Comparison of ENCODE assay signal across 30 cellular contexts in the genomic region with DNA sequence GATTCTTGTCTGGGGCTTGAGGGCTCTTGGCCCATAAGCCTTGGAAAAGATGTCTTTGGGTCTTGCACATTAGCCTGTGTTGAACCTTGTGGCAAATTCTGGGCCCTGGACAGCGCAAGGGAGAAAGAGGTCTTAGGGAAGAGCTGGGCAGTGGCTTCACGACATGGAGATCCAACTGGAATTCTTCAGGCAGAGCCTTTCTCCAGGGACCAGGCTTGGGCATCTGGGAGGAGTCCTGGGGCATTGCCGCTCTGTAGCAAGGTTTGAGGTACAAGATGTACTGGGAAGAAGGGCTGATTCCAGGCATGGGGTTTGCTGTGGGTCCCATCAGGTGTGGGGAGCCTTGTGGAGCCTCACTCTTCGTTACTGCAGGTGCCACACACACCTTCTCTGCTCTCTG.
"Had no signal": no experiment of that assay in that cellular context is flagged by ENCODE, and none has a peak within 500 bp of the region (broad histone marks: within the 10 kb centered on the region; RNA-seq: fewer than 3 reads in every experiment).

No MANE protein-coding gene starts in this region.

- FAIRE-seq: astrocyte had no signal

- H3K9me3 ChIP-seq: adrenal gland, body of pancreas had no signal

- H3K4me3 ChIP-seq: adrenal gland, ascending aorta, body of pancreas, breast epithelium, cardiac muscle cell had no signal

- H3K27ac ChIP-seq: adrenal gland, ascending aorta, body of pancreas, brain microvascular endothelial cell, breast epithelium, cardiac muscle cell had no signal

- H3K36me3 ChIP-seq: adrenal gland, ascending aorta, brain microvascular endothelial cell, breast epithelium, cardiac muscle cell had no signal

- H3K4me1 ChIP-seq: adrenal gland, ascending aorta, body of pancreas, breast epithelium had no signal

- DNase-seq: activated effector memory CD4-positive, alpha-beta T cell treated with anti-CD3 and anti-CD28 coated beads, Interleukin-2, amount 50 U/mL, for 16 hours; activated effector memory CD4-positive, alpha-beta T cell treated with Interleukin-2 at 50 U/mL for 16 hours; activated gamma-delta T cell; activated gamma-delta T cell treated with Interleukin-2 at 50 U/mL for 16 hours; activated naive CD4-positive, alpha-beta T cell; activated naive CD4-positive, alpha-beta T cell treated with anti-CD3 and anti-CD28 coated beads for 36 hours; activated naive CD4-positive, alpha-beta T cell treated with anti-CD3 and anti-CD28 coated beads, Interleukin-2, amount 10 ng/mL, durations not matched to agents 7 days and 5 days; activated naive CD4-positive, alpha-beta T cell treated with anti-CD3 and anti-CD28 coated beads, Interleukin-2, amount 50 U/mL, for 16 hours; activated naive CD4-positive, alpha-beta T cell treated with Interleukin-2 at 50 U/mL for 16 hours; activated naive CD8-positive, alpha-beta T cell treated with anti-CD3 and anti-CD28 coated beads for 36 hours; activated naive CD8-positive, alpha-beta T cell treated with anti-CD3 and anti-CD28 coated beads, Interleukin-2, amount 10 ng/mL, durations not matched to agents 7 days and 5 days; activated naive CD8-positive, alpha-beta T cell treated with anti-CD3 and anti-CD28 coated beads, Interleukin-2, amount 50 U/mL, for 24 hours; activated T-cell treated with anti-CD3 and anti-CD28 coated beads, Interleukin-2, amount 50 U/mL, for 1 hour; activated T-cell treated with anti-CD3 and anti-CD28 coated beads, Interleukin-2, amount 50 U/mL, for 24 hours; activated T-cell treated with anti-CD3 and anti-CD28 coated beads, Interleukin-2, amount 50 U/mL, for 4 hours; activated T-cell treated with anti-CD3 and anti-CD28 coated beads, Interleukin-2, amount 50 U/mL, for 48 hours; activated T-cell treated with anti-CD3 and anti-CD28 coated beads, Interleukin-2, amount 50 U/mL, for 72 hours; adrenal gland; amniotic stem cell; amygdala; anterior cingulate cortex; aorta; body of pancreas; brain microvascular endothelial cell; caudate nucleus; cerebellar nuclear complex had no signal

- H3K27me3 ChIP-seq: adrenal gland, ascending aorta, body of pancreas, brain microvascular endothelial cell, breast epithelium, cardiac muscle cell had no signal
